In genomic region chr6:15044146-15044882, GRCh38 we compare ENCODE assay signal across 31 cellular contexts.
"Had no signal": no experiment of that assay in that cellular context is flagged by ENCODE, and none has a peak within 500 bp of the region (broad histone marks: within the 10 kb centered on the region; RNA-seq: fewer than 3 reads in every experiment).

No MANE protein-coding gene starts in this region.

- H3K36me3 ChIP-seq: breast epithelium, gastrocnemius medialis, pancreas, prostate gland, sigmoid colon, suprapubic skin, tibial artery, upper lobe of right lung, WERI-Rb-1 had no signal

- H3K79me2 ChIP-seq: hepatocyte had no signal

- H3K4me1 Mint-ChIP-seq: central memory CD8-positive, alpha-beta T cell; T-helper 17 cell had no signal

- H3K4me1 ChIP-seq: breast epithelium, gastrocnemius medialis, pancreas, prostate gland, sigmoid colon, suprapubic skin, tibial artery, upper lobe of right lung had no signal

- H2AFZ ChIP-seq: hepatocyte had no signal

- H3K27me3 ChIP-seq: breast epithelium, gastrocnemius medialis, hepatocyte, pancreas, sigmoid colon, suprapubic skin, tibial artery, upper lobe of right lung had no signal

- H3K4me3 ChIP-seq: breast epithelium, gastrocnemius medialis, hepatocyte, pancreas, prostate gland, sigmoid colon, suprapubic skin, tibial artery, upper lobe of right lung had no signal

- H3K27ac ChIP-seq: breast epithelium, gastrocnemius medialis, hepatocyte, pancreas, prostate gland, sigmoid colon, suprapubic skin, tibial artery, upper lobe of right lung, WERI-Rb-1 had no signal

- H3K27ac Mint-ChIP-seq: activated CD4-positive, alpha-beta memory T cell treated with anti-CD3 and anti-CD28 coated beads for 36 hours; activated CD4-positive, alpha-beta T cell treated with anti-CD3 and anti-CD28 coated beads, Interleukin-2, amount 10 ng/mL, durations not matched to agents 24 days and 14 days; activated naive CD8-positive, alpha-beta T cell treated with anti-CD3 and anti-CD28 coated beads, Interleukin-2, amount 50 U/mL, for 24 hours; nephron; stimulated activated naive B cell treated with anti-CD40 and anti-IgM and Interleukin-4, amounts not matched to agents 10 μg/mL and 1 μg/mL and 100 μg/mL, for 72 hours; T-helper 17 cell had no signal

- H3K4me2 ChIP-seq: hepatocyte had no signal

- DNase-seq: activated CD4-positive, alpha-beta memory T cell treated with anti-CD3 and anti-CD28 coated beads for 36 hours; activated CD4-positive, alpha-beta T cell treated with anti-CD3 and anti-CD28 coated beads, Interleukin-2, amount 10 ng/mL, durations not matched to agents 24 days and 14 days; activated CD4-positive, CD25-positive, alpha-beta regulatory T cell treated with anti-CD3 and anti-CD28 coated beads, Interleukin-2, amount 50 U/mL, for 72 hours; activated CD8-positive, alpha-beta memory T cell treated with anti-CD3 and anti-CD28 coated beads, Interleukin-2, amount 50 U/mL, for 4 hours; activated gamma-delta T cell; activated naive CD4-positive, alpha-beta T cell treated with anti-CD3 and anti-CD28 coated beads, Interleukin-2, amount 50 U/mL, for 16 hours; activated naive CD8-positive, alpha-beta T cell treated with anti-CD3 and anti-CD28 coated beads, Interleukin-2, amount 50 U/mL, for 24 hours; activated T-cell treated with anti-CD3 and anti-CD28 coated beads, Interleukin-2, amount 50 U/mL, for 1 hour; amygdala; dermis blood vessel endothelial cell; effector CD4-positive, alpha-beta T cell; gastrocnemius medialis; left cardiac atrium; left ventricle myocardium superior; pancreas; retina; sigmoid colon; stimulated activated CD4-positive, alpha-beta T cell treated with anti-CD3 and anti-CD28 coated beads, Interleukin-15, amount 100 ng/mL, for 24 hours; stimulated activated CD4-positive, alpha-beta T cell treated with anti-CD3 and anti-CD28 coated beads, Interleukin-2, amount 100 ng/mL, for 24 hours; stimulated activated naive B cell treated with anti-CD40 and anti-IgM and Interleukin-4, amounts not matched to agents 10 μg/mL and 1 μg/mL and 100 μg/mL, for 72 hours; T-helper 17 cell; T1000; tibial artery; upper lobe of right lung; WERI-Rb-1 had no signal

- H3K36me3 Mint-ChIP-seq: activated CD4-positive, alpha-beta memory T cell treated with anti-CD3 and anti-CD28 coated beads for 36 hours; stimulated activated naive B cell treated with anti-CD40 and anti-IgM and Interleukin-4, amounts not matched to agents 10 μg/mL and 1 μg/mL and 100 μg/mL, for 72 hours had no signal

- H3K9me3 ChIP-seq: breast epithelium, gastrocnemius medialis, pancreas, prostate gland, sigmoid colon, suprapubic skin, tibial artery, upper lobe of right lung had no signal

- H3K4me3 Mint-ChIP-seq: activated CD4-positive, alpha-beta memory T cell treated with anti-CD3 and anti-CD28 coated beads for 36 hours; activated CD4-positive, alpha-beta T cell treated with anti-CD3 and anti-CD28 coated beads, Interleukin-2, amount 10 ng/mL, durations not matched to agents 24 days and 14 days; activated naive CD8-positive, alpha-beta T cell treated with anti-CD3 and anti-CD28 coated beads, Interleukin-2, amount 50 U/mL, for 24 hours; central memory CD8-positive, alpha-beta T cell; nephron; stimulated activated naive B cell treated with anti-CD40 and anti-IgM and Interleukin-4, amounts not matched to agents 10 μg/mL and 1 μg/mL and 100 μg/mL, for 72 hours; T-helper 17 cell had no signal

- H3K27me3 Mint-ChIP-seq: activated CD4-positive, alpha-beta memory T cell treated with anti-CD3 and anti-CD28 coated beads for 36 hours; activated CD4-positive, alpha-beta T cell treated with anti-CD3 and anti-CD28 coated beads, Interleukin-2, amount 10 ng/mL, durations not matched to agents 24 days and 14 days; activated naive CD8-positive, alpha-beta T cell treated with anti-CD3 and anti-CD28 coated beads, Interleukin-2, amount 50 U/mL, for 24 hours; central memory CD8-positive, alpha-beta T cell; stimulated activated naive B cell treated with anti-CD40 and anti-IgM and Interleukin-4, amounts not matched to agents 10 μg/mL and 1 μg/mL and 100 μg/mL, for 72 hours; T-helper 17 cell had no signal

- ATAC-seq: activated naive CD8-positive, alpha-beta T cell treated with anti-CD3 and anti-CD28 coated beads, Interleukin-2, amount 50 U/mL, for 24 hours; gastrocnemius medialis; left cardiac atrium; left ventricle myocardium superior; pancreas; stimulated activated naive B cell treated with anti-CD40 and anti-IgM and Interleukin-4, amounts not matched to agents 10 μg/mL and 1 μg/mL and 100 μg/mL, for 72 hours; T-helper 17 cell; upper lobe of right lung had no signal

- H3K9me3 Mint-ChIP-seq: activated CD4-positive, alpha-beta memory T cell treated with anti-CD3 and anti-CD28 coated beads for 36 hours; activated CD4-positive, alpha-beta T cell treated with anti-CD3 and anti-CD28 coated beads, Interleukin-2, amount 10 ng/mL, durations not matched to agents 24 days and 14 days; activated naive CD8-positive, alpha-beta T cell treated with anti-CD3 and anti-CD28 coated beads, Interleukin-2, amount 50 U/mL, for 24 hours; central memory CD8-positive, alpha-beta T cell; nephron; stimulated activated naive B cell treated with anti-CD40 and anti-IgM and Interleukin-4, amounts not matched to agents 10 μg/mL and 1 μg/mL and 100 μg/mL, for 72 hours had no signal
